2 cellular contexts compared by ENCODE assay signal in the genomic region with DNA sequence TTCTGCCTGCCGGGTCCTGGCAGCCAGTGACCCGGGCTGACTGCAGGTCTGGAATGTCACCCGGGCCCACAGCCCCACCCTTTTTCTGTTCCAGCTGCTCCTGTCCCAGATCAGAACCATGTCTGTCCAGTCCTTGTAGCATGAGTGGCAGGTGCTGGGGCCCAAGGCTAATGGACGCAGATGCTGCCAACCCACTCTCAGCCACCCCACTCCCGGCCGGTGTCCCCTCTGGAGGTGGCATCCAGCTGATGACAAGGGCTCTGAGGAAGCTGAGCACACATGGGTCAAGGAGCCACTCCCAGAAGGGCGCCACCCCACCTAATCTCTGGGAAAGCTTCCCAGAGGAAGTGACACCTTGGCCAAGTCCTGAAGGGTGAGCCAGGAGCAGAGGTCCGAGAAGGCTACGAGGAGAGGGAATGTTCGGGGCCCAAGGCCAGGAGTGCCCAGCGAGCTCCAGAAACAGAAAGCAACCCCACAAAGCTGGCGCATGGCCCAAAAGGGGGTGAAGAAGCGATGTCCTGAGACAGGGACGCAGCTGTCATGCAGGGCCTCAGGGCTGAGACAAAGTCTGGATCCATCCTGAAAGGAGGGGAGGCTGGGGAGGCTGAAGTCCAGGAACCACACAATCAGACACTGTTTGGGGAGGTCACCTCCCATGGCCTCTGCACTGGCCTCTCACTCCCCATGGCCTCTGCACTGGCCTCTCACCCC.
TF ChIP-seq lines count a peak whose summit lies in the region.

No MANE protein-coding gene starts in this region.

TF ChIP-seq in H1, 55 proteins besides CTCF, POLR2A, EP300 and RAD21:
- TF ChIP-seq NRF1 (IDR thresholded peaks at IDR 0.05; ENCODE audit: low read depth, low read length) (no peak), HDAC6 (IDR thresholded peaks at IDR 0.05; ENCODE audit: low read depth, low read length) (no peak), KDM5A (IDR thresholded peaks at IDR 0.05; ENCODE audit: low read length) (no peak), PHF8 (conservative IDR thresholded peaks at IDR 0.05; ENCODE audit: low read depth, low read length) (no peak), SP4 (IDR thresholded peaks at IDR 0.05; ENCODE audit: low read length) (no peak), SIN3A (conservative IDR thresholded peaks at IDR 0.05 in 1 of 2, IDR thresholded peaks at IDR 0.05 in 1 of 2; ENCODE audit: low read depth in 1 of 2, low read length in 2 of 2) (no peak)
- TF ChIP-seq, protein P1, sequence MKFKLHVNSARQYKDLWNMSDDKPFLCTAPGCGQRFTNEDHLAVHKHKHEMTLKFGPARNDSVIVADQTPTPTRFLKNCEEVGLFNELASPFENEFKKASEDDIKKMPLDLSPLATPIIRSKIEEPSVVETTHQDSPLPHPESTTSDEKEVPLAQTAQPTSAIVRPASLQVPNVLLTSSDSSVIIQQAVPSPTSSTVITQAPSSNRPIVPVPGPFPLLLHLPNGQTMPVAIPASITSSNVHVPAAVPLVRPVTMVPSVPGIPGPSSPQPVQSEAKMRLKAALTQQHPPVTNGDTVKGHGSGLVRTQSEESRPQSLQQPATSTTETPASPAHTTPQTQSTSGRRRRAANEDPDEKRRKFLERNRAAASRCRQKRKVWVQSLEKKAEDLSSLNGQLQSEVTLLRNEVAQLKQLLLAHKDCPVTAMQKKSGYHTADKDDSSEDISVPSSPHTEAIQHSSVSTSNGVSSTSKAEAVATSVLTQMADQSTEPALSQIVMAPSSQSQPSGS (IDR thresholded peaks at IDR 0.05; ENCODE audit: low read length), result no peak
- TF ChIP-seq, protein P2, sequence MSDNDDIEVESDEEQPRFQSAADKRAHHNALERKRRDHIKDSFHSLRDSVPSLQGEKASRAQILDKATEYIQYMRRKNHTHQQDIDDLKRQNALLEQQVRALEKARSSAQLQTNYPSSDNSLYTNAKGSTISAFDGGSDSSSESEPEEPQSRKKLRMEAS (IDR thresholded peaks at IDR 0.05), result no peak

TF ChIP-seq in HepG2, 621 proteins besides CTCF, POLR2A, EP300 and RAD21 (continues in another document):
- TF ChIP-seq, protein P2 (IDR thresholded peaks at IDR 0.05), result no peak
- no peak for TF ChIP-seq REL (CRISPR knock-in tag; conservative IDR thresholded peaks at IDR 0.05)
- no peak for TF ChIP-seq BHLHE40 (IDR thresholded peaks at IDR 0.05; ENCODE audit: low read length)
- TF ChIP-seq TAF15 (IDR thresholded peaks at IDR 0.05; ENCODE audit: low read depth, low read length, poor library complexity, severe bottlenecking), result no peak
- TF ChIP-seq REPIN1 (CRISPR knock-in tag; IDR thresholded peaks at IDR 0.05; ENCODE audit: borderline replicate concordance, low read depth), result no peak
- no peak for TF ChIP-seq CENPT (CRISPR knock-in tag; IDR thresholded peaks at IDR 0.05; ENCODE audit: low read depth)
- no peak for TF ChIP-seq SNAPC2 (CRISPR knock-in tag; IDR thresholded peaks at IDR 0.05)
- no peak for TF ChIP-seq TCF7 (IDR thresholded peaks at IDR 0.05; ENCODE audit: low read depth)
- TF ChIP-seq TOPORS (CRISPR knock-in tag; IDR thresholded peaks at IDR 0.05), result no peak
- no peak for TF ChIP-seq HCFC1 (IDR thresholded peaks at IDR 0.05; ENCODE audit: low read depth, low read length)
- peak; percentile 56; the same call in 1 of the 2 replicates for TF ChIP-seq RFX5 (IDR thresholded peaks at IDR 0.05; ENCODE audit: low read depth, low read length)
- TF ChIP-seq FOXJ3 (CRISPR knock-in tag; IDR thresholded peaks at IDR 0.05; ENCODE audit: borderline replicate concordance), result no peak
- peak; percentile 51 for TF ChIP-seq TEAD3 (CRISPR knock-in tag; optimal IDR thresholded peaks at IDR 0.05; ENCODE audit: borderline replicate concordance)
- TF ChIP-seq MYC (CRISPR knock-in tag; IDR thresholded peaks at IDR 0.05; ENCODE audit: borderline replicate concordance), result no peak
- TF ChIP-seq MED1 (CRISPR knock-in tag; IDR thresholded peaks at IDR 0.05), result no peak
- TF ChIP-seq ZNF720 (CRISPR knock-in tag; IDR thresholded peaks at IDR 0.05), result no peak
- TF ChIP-seq ZNF34 (CRISPR knock-in tag; IDR thresholded peaks at IDR 0.05; ENCODE audit: borderline replicate concordance), result peak; percentile 71; the same call in 1 of the 2 replicates
- TF ChIP-seq ZFYVE20 (CRISPR knock-in tag; IDR thresholded peaks at IDR 0.05; ENCODE audit: borderline replicate concordance, low read depth), result no peak
- no peak for TF ChIP-seq RBM22 (optimal IDR thresholded peaks at IDR 0.05; ENCODE audit: low read length)
- no peak for TF ChIP-seq ZFP37 (CRISPR knock-in tag; IDR thresholded peaks at IDR 0.05; ENCODE audit: borderline replicate concordance)
- TF ChIP-seq SIX1 (CRISPR knock-in tag; IDR thresholded peaks at IDR 0.05; ENCODE audit: borderline replicate concordance), result no peak
- TF ChIP-seq, protein P3, sequence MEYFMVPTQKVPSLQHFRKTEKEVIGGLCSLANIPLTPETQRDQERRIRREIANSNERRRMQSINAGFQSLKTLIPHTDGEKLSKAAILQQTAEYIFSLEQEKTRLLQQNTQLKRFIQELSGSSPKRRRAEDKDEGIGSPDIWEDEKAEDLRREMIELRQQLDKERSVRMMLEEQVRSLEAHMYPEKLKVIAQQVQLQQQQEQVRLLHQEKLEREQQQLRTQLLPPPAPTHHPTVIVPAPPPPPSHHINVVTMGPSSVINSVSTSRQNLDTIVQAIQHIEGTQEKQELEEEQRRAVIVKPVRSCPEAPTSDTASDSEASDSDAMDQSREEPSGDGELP (IDR thresholded peaks at IDR 0.05; ENCODE audit: borderline replicate concordance, low read depth), result peak; percentile 77; the same call in 1 of the 2 replicates
- TF ChIP-seq, protein P4, sequence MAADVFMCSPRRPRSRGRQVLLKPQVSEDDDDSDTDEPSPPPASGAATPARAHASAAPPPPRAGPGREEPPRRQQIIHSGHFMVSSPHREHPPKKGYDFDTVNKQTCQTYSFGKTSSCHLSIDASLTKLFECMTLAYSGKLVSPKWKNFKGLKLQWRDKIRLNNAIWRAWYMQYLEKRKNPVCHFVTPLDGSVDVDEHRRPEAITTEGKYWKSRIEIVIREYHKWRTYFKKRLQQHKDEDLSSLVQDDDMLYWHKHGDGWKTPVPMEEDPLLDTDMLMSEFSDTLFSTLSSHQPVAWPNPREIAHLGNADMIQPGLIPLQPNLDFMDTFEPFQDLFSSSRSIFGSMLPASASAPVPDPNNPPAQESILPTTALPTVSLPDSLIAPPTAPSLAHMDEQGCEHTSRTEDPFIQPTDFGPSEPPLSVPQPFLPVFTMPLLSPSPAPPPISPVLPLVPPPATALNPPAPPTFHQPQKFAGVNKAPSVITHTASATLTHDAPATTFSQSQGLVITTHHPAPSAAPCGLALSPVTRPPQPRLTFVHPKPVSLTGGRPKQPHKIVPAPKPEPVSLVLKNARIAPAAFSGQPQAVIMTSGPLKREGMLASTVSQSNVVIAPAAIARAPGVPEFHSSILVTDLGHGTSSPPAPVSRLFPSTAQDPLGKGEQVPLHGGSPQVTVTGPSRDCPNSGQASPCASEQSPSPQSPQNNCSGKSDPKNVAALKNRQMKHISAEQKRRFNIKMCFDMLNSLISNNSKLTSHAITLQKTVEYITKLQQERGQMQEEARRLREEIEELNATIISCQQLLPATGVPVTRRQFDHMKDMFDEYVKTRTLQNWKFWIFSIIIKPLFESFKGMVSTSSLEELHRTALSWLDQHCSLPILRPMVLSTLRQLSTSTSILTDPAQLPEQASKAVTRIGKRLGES (CRISPR knock-in tag; IDR thresholded peaks at IDR 0.05; ENCODE audit: borderline replicate concordance), result no peak
- peak; percentile 58 for TF ChIP-seq NCOR1 (IDR thresholded peaks at IDR 0.05; ENCODE audit: borderline replicate concordance, low read length)
- no peak for TF ChIP-seq ZNF589 (CRISPR knock-in tag; conservative IDR thresholded peaks at IDR 0.05)
- no peak for TF ChIP-seq ZNF782 (CRISPR knock-in tag; IDR thresholded peaks at IDR 0.05; ENCODE audit: borderline replicate concordance)
- TF ChIP-seq ZBTB38 (CRISPR knock-in tag; IDR thresholded peaks at IDR 0.05), result peak; percentile 44; the same call in 1 of the 2 replicates
- TF ChIP-seq TCF12 (IDR thresholded peaks at IDR 0.05), result no peak
- no peak for TF ChIP-seq TCF12 (CRISPR knock-in tag; IDR thresholded peaks at IDR 0.05)
- no peak for TF ChIP-seq TP53 (CRISPR knock-in tag; conservative IDR thresholded peaks at IDR 0.05)
- TF ChIP-seq MAFK (conservative IDR thresholded peaks at IDR 0.05 in 1 of 2, IDR thresholded peaks at IDR 0.05 in 1 of 2; ENCODE audit: low read length in 2 of 2), result no peak
- TF ChIP-seq NFE2L2 (IDR thresholded peaks at IDR 0.05; ENCODE audit: low read length), result no peak
- TF ChIP-seq RAD51 (IDR thresholded peaks at IDR 0.05; ENCODE audit: borderline replicate concordance), result no peak
- TF ChIP-seq SP1 (IDR thresholded peaks at IDR 0.05), result no peak
- TF ChIP-seq SP1 (CRISPR knock-in tag; IDR thresholded peaks at IDR 0.05), result no peak
- TF ChIP-seq AHR (CRISPR knock-in tag; IDR thresholded peaks at IDR 0.05), result no peak
- TF ChIP-seq ZNF263 (CRISPR knock-in tag; IDR thresholded peaks at IDR 0.05), result no peak
- TF ChIP-seq POLR2G (IDR thresholded peaks at IDR 0.05; ENCODE audit: low read depth, low read length), result no peak
- TF ChIP-seq, protein P5, sequence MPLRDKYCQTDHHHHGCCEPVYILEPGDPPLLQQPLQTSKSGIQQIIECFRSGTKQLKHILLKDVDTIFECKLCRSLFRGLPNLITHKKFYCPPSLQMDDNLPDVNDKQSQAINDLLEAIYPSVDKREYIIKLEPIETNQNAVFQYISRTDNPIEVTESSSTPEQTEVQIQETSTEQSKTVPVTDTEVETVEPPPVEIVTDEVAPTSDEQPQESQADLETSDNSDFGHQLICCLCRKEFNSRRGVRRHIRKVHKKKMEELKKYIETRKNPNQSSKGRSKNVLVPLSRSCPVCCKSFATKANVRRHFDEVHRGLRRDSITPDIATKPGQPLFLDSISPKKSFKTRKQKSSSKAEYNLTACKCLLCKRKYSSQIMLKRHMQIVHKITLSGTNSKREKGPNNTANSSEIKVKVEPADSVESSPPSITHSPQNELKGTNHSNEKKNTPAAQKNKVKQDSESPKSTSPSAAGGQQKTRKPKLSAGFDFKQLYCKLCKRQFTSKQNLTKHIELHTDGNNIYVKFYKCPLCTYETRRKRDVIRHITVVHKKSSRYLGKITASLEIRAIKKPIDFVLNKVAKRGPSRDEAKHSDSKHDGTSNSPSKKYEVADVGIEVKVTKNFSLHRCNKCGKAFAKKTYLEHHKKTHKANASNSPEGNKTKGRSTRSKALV (CRISPR knock-in tag; IDR thresholded peaks at IDR 0.05), result no peak
- TF ChIP-seq SMAD3 (CRISPR knock-in tag; IDR thresholded peaks at IDR 0.05), result no peak
- no peak for TF ChIP-seq ATAD3A (CRISPR knock-in tag; IDR thresholded peaks at IDR 0.05)
- no peak for TF ChIP-seq SIN3B (IDR thresholded peaks at IDR 0.05; ENCODE audit: low read length)
- TF ChIP-seq, protein P6, sequence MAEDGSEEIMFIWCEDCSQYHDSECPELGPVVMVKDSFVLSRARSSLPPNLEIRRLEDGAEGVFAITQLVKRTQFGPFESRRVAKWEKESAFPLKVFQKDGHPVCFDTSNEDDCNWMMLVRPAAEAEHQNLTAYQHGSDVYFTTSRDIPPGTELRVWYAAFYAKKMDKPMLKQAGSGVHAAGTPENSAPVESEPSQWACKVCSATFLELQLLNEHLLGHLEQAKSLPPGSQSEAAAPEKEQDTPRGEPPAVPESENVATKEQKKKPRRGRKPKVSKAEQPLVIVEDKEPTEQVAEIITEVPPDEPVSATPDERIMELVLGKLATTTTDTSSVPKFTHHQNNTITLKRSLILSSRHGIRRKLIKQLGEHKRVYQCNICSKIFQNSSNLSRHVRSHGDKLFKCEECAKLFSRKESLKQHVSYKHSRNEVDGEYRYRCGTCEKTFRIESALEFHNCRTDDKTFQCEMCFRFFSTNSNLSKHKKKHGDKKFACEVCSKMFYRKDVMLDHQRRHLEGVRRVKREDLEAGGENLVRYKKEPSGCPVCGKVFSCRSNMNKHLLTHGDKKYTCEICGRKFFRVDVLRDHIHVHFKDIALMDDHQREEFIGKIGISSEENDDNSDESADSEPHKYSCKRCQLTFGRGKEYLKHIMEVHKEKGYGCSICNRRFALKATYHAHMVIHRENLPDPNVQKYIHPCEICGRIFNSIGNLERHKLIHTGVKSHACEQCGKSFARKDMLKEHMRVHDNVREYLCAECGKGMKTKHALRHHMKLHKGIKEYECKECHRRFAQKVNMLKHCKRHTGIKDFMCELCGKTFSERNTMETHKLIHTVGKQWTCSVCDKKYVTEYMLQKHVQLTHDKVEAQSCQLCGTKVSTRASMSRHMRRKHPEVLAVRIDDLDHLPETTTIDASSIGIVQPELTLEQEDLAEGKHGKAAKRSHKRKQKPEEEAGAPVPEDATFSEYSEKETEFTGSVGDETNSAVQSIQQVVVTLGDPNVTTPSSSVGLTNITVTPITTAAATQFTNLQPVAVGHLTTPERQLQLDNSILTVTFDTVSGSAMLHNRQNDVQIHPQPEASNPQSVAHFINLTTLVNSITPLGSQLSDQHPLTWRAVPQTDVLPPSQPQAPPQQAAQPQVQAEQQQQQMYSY (CRISPR knock-in tag; IDR thresholded peaks at IDR 0.05), result no peak
- TF ChIP-seq, protein P7, sequence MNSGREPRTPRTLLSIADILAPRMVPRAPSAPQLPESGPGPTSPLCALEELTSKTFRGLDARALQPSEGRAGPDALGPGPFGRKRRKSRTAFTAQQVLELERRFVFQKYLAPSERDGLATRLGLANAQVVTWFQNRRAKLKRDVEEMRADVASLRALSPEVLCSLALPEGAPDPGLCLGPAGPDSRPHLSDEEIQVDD (CRISPR knock-in tag; IDR thresholded peaks at IDR 0.05; ENCODE audit: borderline replicate concordance), result no peak
- TF ChIP-seq ZSCAN9 (CRISPR knock-in tag; IDR thresholded peaks at IDR 0.05; ENCODE audit: borderline replicate concordance), result no peak
- TF ChIP-seq, protein P8, sequence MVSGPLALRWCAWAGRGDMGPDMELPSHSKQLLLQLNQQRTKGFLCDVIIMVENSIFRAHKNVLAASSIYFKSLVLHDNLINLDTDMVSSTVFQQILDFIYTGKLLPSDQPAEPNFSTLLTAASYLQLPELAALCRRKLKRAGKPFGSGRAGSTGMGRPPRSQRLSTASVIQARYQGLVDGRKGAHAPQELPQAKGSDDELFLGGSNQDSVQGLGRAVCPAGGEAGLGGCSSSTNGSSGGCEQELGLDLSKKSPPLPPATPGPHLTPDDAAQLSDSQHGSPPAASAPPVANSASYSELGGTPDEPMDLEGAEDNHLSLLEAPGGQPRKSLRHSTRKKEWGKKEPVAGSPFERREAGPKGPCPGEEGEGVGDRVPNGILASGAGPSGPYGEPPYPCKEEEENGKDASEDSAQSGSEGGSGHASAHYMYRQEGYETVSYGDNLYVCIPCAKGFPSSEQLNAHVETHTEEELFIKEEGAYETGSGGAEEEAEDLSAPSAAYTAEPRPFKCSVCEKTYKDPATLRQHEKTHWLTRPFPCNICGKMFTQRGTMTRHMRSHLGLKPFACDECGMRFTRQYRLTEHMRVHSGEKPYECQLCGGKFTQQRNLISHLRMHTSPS (CRISPR knock-in tag; IDR thresholded peaks at IDR 0.05; ENCODE audit: low read depth), result no peak
- TF ChIP-seq ZNF607 (CRISPR knock-in tag; IDR thresholded peaks at IDR 0.05; ENCODE audit: borderline replicate concordance), result no peak
- TF ChIP-seq NFE2L1 (CRISPR knock-in tag; IDR thresholded peaks at IDR 0.05; ENCODE audit: borderline replicate concordance), result no peak
- TF ChIP-seq, protein P9, sequence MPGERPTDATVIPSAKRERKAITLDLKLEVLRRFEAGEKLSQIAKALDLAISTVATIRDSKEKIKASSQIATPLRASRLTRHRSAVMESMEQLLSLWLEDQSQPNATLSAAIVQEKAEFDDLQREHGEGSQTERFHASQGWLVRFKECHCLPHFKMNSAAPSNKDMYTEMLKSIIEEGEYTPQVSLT (CRISPR knock-in tag; IDR thresholded peaks at IDR 0.05; ENCODE audit: borderline replicate concordance, low read depth), result no peak
- no peak for TF ChIP-seq MAZ (IDR thresholded peaks at IDR 0.05; ENCODE audit: borderline replicate concordance, low read depth, low read length)
- no peak for TF ChIP-seq MAZ (CRISPR knock-in tag; IDR thresholded peaks at IDR 0.05; ENCODE audit: low read depth)
- no peak for TF ChIP-seq CCDC6 (CRISPR knock-in tag; IDR thresholded peaks at IDR 0.05)
